2 cellular contexts compared by ENCODE assay signal in genomic region chr19:33513424-33513823, GRCh38.
TF ChIP-seq lines count a peak whose summit lies in the region.

No MANE protein-coding gene starts in this region.

TF ChIP-seq in GM23338, 12 proteins besides CTCF, POLR2A, EP300 and RAD21:
- TF ChIP-seq NANOG (IDR thresholded peaks at IDR 0.05; ENCODE audit: borderline replicate concordance) (no peak), REST (IDR thresholded peaks at IDR 0.05; ENCODE audit: unreplicated experiment) (no peak), STAT1 (IDR thresholded peaks at IDR 0.05; ENCODE audit: unreplicated experiment) (no peak)

TF ChIP-seq in H1, 55 proteins besides CTCF, POLR2A, EP300 and RAD21:
- no peak for TF ChIP-seq RFX5 (IDR thresholded peaks at IDR 0.05; ENCODE audit: borderline replicate concordance, low read depth, low read length)
- TF ChIP-seq CBX5 (IDR thresholded peaks at IDR 0.05; ENCODE audit: low read depth, low read length), result no peak
- TF ChIP-seq SP2 (IDR thresholded peaks at IDR 0.05; ENCODE audit: low read length), result no peak
- TF ChIP-seq SIX5 (IDR thresholded peaks at IDR 0.05; ENCODE audit: low read depth, low read length), result no peak
- no peak for TF ChIP-seq SAP30 (IDR thresholded peaks at IDR 0.05; ENCODE audit: insufficient read depth, insufficient replicate concordance, low read length)
- no peak for TF ChIP-seq HDAC6 (IDR thresholded peaks at IDR 0.05; ENCODE audit: low read depth, low read length)
- no peak for TF ChIP-seq YY1 (IDR thresholded peaks at IDR 0.05; ENCODE audit: low read depth, low read length)
- no peak for TF ChIP-seq BCL11A (IDR thresholded peaks at IDR 0.05; ENCODE audit: low read depth in 2 of 2, low read length in 2 of 2)
- no peak for TF ChIP-seq CBX8 (IDR thresholded peaks at IDR 0.05; ENCODE audit: borderline replicate concordance, low read depth, low read length)
- TF ChIP-seq POU5F1 (IDR thresholded peaks at IDR 0.05; ENCODE audit: low read depth, low read length), result no peak
- TF ChIP-seq BRCA1 (IDR thresholded peaks at IDR 0.05; ENCODE audit: low read depth, low read length), result no peak
- TF ChIP-seq FOSL1 (IDR thresholded peaks at IDR 0.05; ENCODE audit: insufficient read depth, low read depth, low read length), result no peak
- TF ChIP-seq TAF1 (IDR thresholded peaks at IDR 0.05; ENCODE audit: low read depth, low read length), result no peak
- TF ChIP-seq ZNF274 (IDR thresholded peaks at IDR 0.05; ENCODE audit: borderline replicate concordance, extremely low read depth, low read length), result no peak
- no peak for TF ChIP-seq TBP (IDR thresholded peaks at IDR 0.05; ENCODE audit: low read depth, low read length)
